ENCODE assay signal across 29 cellular contexts in the genomic region with DNA sequence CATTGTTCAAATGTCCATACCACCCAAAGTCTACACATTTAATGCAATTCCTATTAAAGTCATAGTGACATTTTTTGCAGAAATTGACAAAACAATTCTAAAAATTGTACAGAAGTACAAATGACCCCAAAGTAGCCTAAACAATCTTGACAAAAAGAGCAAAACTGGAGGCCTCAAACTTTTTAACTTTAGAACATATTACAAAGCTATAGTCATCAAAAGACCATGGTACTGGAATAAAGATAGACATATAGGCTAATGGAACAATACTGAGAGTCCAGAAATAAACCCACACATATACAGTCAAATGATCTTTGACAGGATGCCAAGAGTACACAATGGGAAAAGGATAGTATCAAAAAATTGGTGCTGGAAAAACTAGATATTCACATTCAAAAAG.
"Had no signal": no experiment of that assay in that cellular context is flagged by ENCODE, and none has a peak within 500 bp of the region (broad histone marks: within the 10 kb centered on the region; RNA-seq: fewer than 3 reads in every experiment).

No MANE protein-coding gene starts in this region.

- H3K36me3 ChIP-seq: neural progenitor cell, ovary, right lobe of liver, sigmoid colon, stomach, thoracic aorta, thyroid gland, tibial nerve, upper lobe of left lung, vagina had no signal

- H3K9me3 Mint-ChIP-seq: natural killer cell; stimulated activated naive CD8-positive, alpha-beta T cell treated with anti-CD3 and anti-CD28 coated beads, Interleukin-15, Interleukin-2, amounts not matched to agents 100 ng/mL and 50 ng/mL, for 24 hours had no signal

- H3K4me1 Mint-ChIP-seq: natural killer cell; nephron; neural progenitor cell; stimulated activated effector memory CD8-positive, alpha-beta T cell treated with anti-CD3 and anti-CD28 coated beads, Interleukin-12 subunit alpha, Interleukin-12 subunit beta, amount 100 ng/mL, for 72 hours had no signal

- H3K27ac ChIP-seq: neural progenitor cell, ovary, parathyroid adenoma, psoas muscle, right lobe of liver, sigmoid colon, stomach, thoracic aorta, thyroid gland, tibial nerve, upper lobe of left lung, vagina had no signal

- H3K4me2 ChIP-seq: neural progenitor cell had no signal

- H3K27me3 Mint-ChIP-seq: progenitor cell of endocrine pancreas; stimulated activated naive B cell treated with anti-CD40 and anti-IgM and Interleukin-4, amounts not matched to agents 10 μg/mL and 1 μg/mL and 100 μg/mL, for 72 hours; stimulated activated naive CD8-positive, alpha-beta T cell treated with anti-CD3 and anti-CD28 coated beads, Interleukin-15, Interleukin-2, amounts not matched to agents 100 ng/mL and 50 ng/mL, for 24 hours had no signal

- H3K36me3 Mint-ChIP-seq: natural killer cell; neural progenitor cell; stimulated activated effector memory CD8-positive, alpha-beta T cell treated with anti-CD3 and anti-CD28 coated beads, Interleukin-12 subunit alpha, Interleukin-12 subunit beta, amount 100 ng/mL, for 72 hours had no signal

- H3K4me1 ChIP-seq: neural progenitor cell, parathyroid adenoma, psoas muscle, right lobe of liver, sigmoid colon, stomach, thyroid gland, vagina had no signal

- DNase-seq: natural killer cell; occipital lobe; ovary; posterior cingulate gyrus; psoas muscle; right cardiac atrium; right lobe of liver; sigmoid colon; small intestine; stimulated activated CD4-positive, alpha-beta T cell treated with anti-CD3 and anti-CD28 coated beads, Interleukin-15, amount 100 ng/mL, for 24 hours; stimulated activated CD4-positive, alpha-beta T cell treated with anti-CD3 and anti-CD28 coated beads, Interleukin-2, amount 100 ng/mL, for 24 hours; stimulated activated CD4-positive, alpha-beta T cell treated with anti-CD3 and anti-CD28 coated beads, Interleukin-2, amount 100 ng/mL, for 48 hours; stimulated activated CD4-positive, alpha-beta T cell treated with anti-CD3 and anti-CD28 coated beads, Interleukin-4, amount 100 ng/mL, for 24 hours; stimulated activated naive B cell treated with anti-CD40 and anti-IgM and Interleukin-4, amounts not matched to agents 10 μg/mL and 1 μg/mL and 100 μg/mL, for 72 hours; stimulated activated naive CD4-positive, alpha-beta T cell treated with Interleukin-2 at 50 U/mL for 16 hours; stomach; thyroid gland; trophoblast cell; upper lobe of left lung had no signal

- ATAC-seq: natural killer cell; psoas muscle; right cardiac atrium; right lobe of liver; stimulated activated effector memory CD8-positive, alpha-beta T cell treated with anti-CD3 and anti-CD28 coated beads, Interleukin-12 subunit alpha, Interleukin-12 subunit beta, amount 100 ng/mL, for 72 hours; stimulated activated naive B cell treated with anti-CD40 and anti-IgM and Interleukin-4, amounts not matched to agents 10 μg/mL and 1 μg/mL and 100 μg/mL, for 72 hours had no signal

- FAIRE-seq: small intestine, urothelium cell line had no signal

- H3K27ac Mint-ChIP-seq: natural killer cell; nephron; neural progenitor cell; progenitor cell of endocrine pancreas; stimulated activated effector memory CD8-positive, alpha-beta T cell treated with anti-CD3 and anti-CD28 coated beads, Interleukin-12 subunit alpha, Interleukin-12 subunit beta, amount 100 ng/mL, for 72 hours; stimulated activated naive CD8-positive, alpha-beta T cell treated with anti-CD3 and anti-CD28 coated beads, Interleukin-15, Interleukin-2, amounts not matched to agents 100 ng/mL and 50 ng/mL, for 24 hours had no signal

- H2AFZ ChIP-seq: neural progenitor cell, parathyroid adenoma had no signal

- H3K27me3 ChIP-seq: neural progenitor cell, ovary, right lobe of liver, sigmoid colon, stomach, thyroid gland, tibial nerve, upper lobe of left lung, vagina had no signal

- H3K9me3 ChIP-seq: ovary, psoas muscle, right lobe of liver, sigmoid colon, stomach, thoracic aorta, thyroid gland, upper lobe of left lung, vagina had no signal

- H3K79me2 ChIP-seq: parathyroid adenoma had no signal

- H3K9ac ChIP-seq: neural progenitor cell, parathyroid adenoma had no signal

- H3K4me3 Mint-ChIP-seq: natural killer cell; nephron; neural progenitor cell; stimulated activated effector memory CD8-positive, alpha-beta T cell treated with anti-CD3 and anti-CD28 coated beads, Interleukin-12 subunit alpha, Interleukin-12 subunit beta, amount 100 ng/mL, for 72 hours; stimulated activated naive CD8-positive, alpha-beta T cell treated with anti-CD3 and anti-CD28 coated beads, Interleukin-15, Interleukin-2, amounts not matched to agents 100 ng/mL and 50 ng/mL, for 24 hours had no signal

- H3K4me3 ChIP-seq: neural progenitor cell, ovary, psoas muscle, right lobe of liver, sigmoid colon, stomach, thoracic aorta, thyroid gland, tibial nerve, upper lobe of left lung, vagina had no signal
